In genomic region chr1:100538935-100539835, GRCh38 we compare ENCODE assay signal across 9 cellular contexts. TPM values are rescaled to one million over a fixed set of nuclear protein-coding genes. Genes with fewer than 3 reads are reported as not detected.
DNase-seq lines count a peak whose midpoint lies in the region; ATAC-seq and TF ChIP-seq lines count a peak whose summit lies in the region.
"Had no signal": no experiment of that assay in that cellular context is flagged by ENCODE, and none has a peak within 500 bp of the region (broad histone marks: within the 10 kb centered on the region; RNA-seq: fewer than 3 reads in every experiment).

No MANE protein-coding gene starts in this region.

- intact Hi-C loops in dendritic cell treated with granulocyte-macrophage colony-stimulating factor and Interleukin-4, amounts not matched to agents 40 ng/mL and 50 ng/mL, for 4 days (cut with micrococcal nuclease), result no loop called here

- TF ChIP-seq CTCF in AG04450 (IDR thresholded peaks at IDR 0.05; ENCODE audit: low read depth, low read length), result peak; percentile 38
- TF ChIP-seq CTCF in lung (IDR thresholded peaks at IDR 0.05; ENCODE audit: control extremely low read depth, extremely low read depth), result no peak

- no peaks in the 10 kb centered on the region for H3K9me3 Mint-ChIP-seq in dendritic cell treated with granulocyte-macrophage colony-stimulating factor and Interleukin-4, amounts not matched to agents 40 ng/mL and 50 ng/mL, for 4 days
- H3K9me3 Mint-ChIP-seq in stimulated activated naive CD8-positive, alpha-beta T cell treated with anti-CD3 and anti-CD28 coated beads, Interleukin-15, amount 100 ng/mL, for 72 hours, result no peaks in the 10 kb centered on the region

- peaks cover 33% of the 10 kb centered on the region for H3K27me3 ChIP-seq in AG04450 (ENCODE audit: control insufficient read depth, insufficient read depth, low read length)
- no peaks in the 10 kb centered on the region for H3K27me3 ChIP-seq in lung (ENCODE audit: control insufficient read depth, insufficient read depth)

- POLR2A ChIA-PET in AG04450 (lab: Yijun Ruan, JAX), result no interaction called here

- H3K4me3 Mint-ChIP-seq in T-helper 17 cell, result peak overlapping the region; percentile 82
- peak overlapping the region; percentile 73 for H3K4me3 Mint-ChIP-seq in dendritic cell treated with granulocyte-macrophage colony-stimulating factor and Interleukin-4, amounts not matched to agents 40 ng/mL and 50 ng/mL, for 4 days
- peak overlapping the region; percentile 70 to 76 for H3K4me3 Mint-ChIP-seq in stimulated activated naive CD8-positive, alpha-beta T cell treated with anti-CD3 and anti-CD28 coated beads, Interleukin-15, amount 100 ng/mL, for 72 hours

- no peaks in the 10 kb centered on the region; the same call in 1 of the 2 replicates for H3K9me3 ChIP-seq in AG04450 (ENCODE audit: control insufficient read depth, insufficient read depth, low read length)
- H3K9me3 ChIP-seq in T-helper 17 cell (ENCODE audit: control insufficient read depth, low read length, poor library complexity, severe bottlenecking), result no peaks in the 10 kb centered on the region
- peaks cover 0 to 6% of the 10 kb centered on the region in 2 donors for H3K9me3 ChIP-seq in lung (ENCODE audit: control insufficient read depth in 2 of 2, insufficient read depth in 1 of 2, low read length in 1 of 2)

- H3K4me3 ChIP-seq in AG04450 (ENCODE audit: low read depth, low read length) (peak overlapping the region; percentile 54), lung (peak overlapping the region; percentile 38)

- peaks cover 16% of the 10 kb centered on the region for H3K4me1 Mint-ChIP-seq in T-helper 17 cell
- H3K4me1 Mint-ChIP-seq in dendritic cell treated with granulocyte-macrophage colony-stimulating factor and Interleukin-4, amounts not matched to agents 40 ng/mL and 50 ng/mL, for 4 days (ENCODE audit: low read depth), result peaks cover 36% of the 10 kb centered on the region
- H3K4me1 Mint-ChIP-seq in stimulated activated naive CD8-positive, alpha-beta T cell treated with anti-CD3 and anti-CD28 coated beads, Interleukin-15, amount 100 ng/mL, for 72 hours, result peaks cover 19% of the 10 kb centered on the region

- H3K27ac ChIP-seq in AG04450 (ENCODE audit: low read depth, low read length), result no peak overlapping the region
- H3K27ac ChIP-seq in lung (ENCODE audit: low read depth in 1 of 2, low read length in 1 of 2), result no peak overlapping the region
- H3K27ac ChIP-seq: epithelial cell of prostate had no signal

- ATAC-seq in GM19324 (IDR thresholded peaks at IDR 0.05; ENCODE audit: low FRiP score, unreplicated experiment) (peak; percentile 26), T-helper 17 cell (peak; percentile 66), lung (ENCODE audit: insufficient read depth, low FRiP score) (peak; percentile 43)
- ATAC-seq in stimulated activated naive CD8-positive, alpha-beta T cell treated with anti-CD3 and anti-CD28 coated beads, Interleukin-15, amount 100 ng/mL, for 72 hours, result peak; percentile 73

- no peak overlapping the region for H3K27ac Mint-ChIP-seq in T-helper 17 cell
- no peak overlapping the region for H3K27ac Mint-ChIP-seq in dendritic cell treated with granulocyte-macrophage colony-stimulating factor and Interleukin-4, amounts not matched to agents 40 ng/mL and 50 ng/mL, for 4 days
- no peak overlapping the region for H3K27ac Mint-ChIP-seq in stimulated activated naive CD8-positive, alpha-beta T cell treated with anti-CD3 and anti-CD28 coated beads, Interleukin-15, amount 100 ng/mL, for 72 hours

- DNase-seq in AG04450 (ENCODE audit: low read depth, low spot score), result no peak
- peak in 2 of 3 donors; percentile 6 to 13 for DNase-seq in T-helper 17 cell
- DNase-seq in lung (ENCODE audit: low spot score), result no peak
- peak; percentile 43 to 49 for DNase-seq in stimulated activated naive CD8-positive, alpha-beta T cell treated with anti-CD3 and anti-CD28 coated beads, Interleukin-15, amount 100 ng/mL, for 72 hours
- no peak for DNase-seq in HPDE6-E6E7 (ENCODE audit: extremely low spot score)
- DNase-seq in LoVo (ENCODE audit: low spot score), result no peak

- CTCF ChIA-PET in AG04450 (lab: Charles Lee), result interaction anchor here (0.9 to 1.4 kb wide), 3 partner anchors 18 to 330 kb away, joined by 3 to 5 read pairs (median 3); no protein-coding TSS in a partner anchor

- H3K27me3 Mint-ChIP-seq in T-helper 17 cell, result peaks cover 63% of the 10 kb centered on the region
- peaks cover 35% of the 10 kb centered on the region for H3K27me3 Mint-ChIP-seq in dendritic cell treated with granulocyte-macrophage colony-stimulating factor and Interleukin-4, amounts not matched to agents 40 ng/mL and 50 ng/mL, for 4 days
- H3K27me3 Mint-ChIP-seq in stimulated activated naive CD8-positive, alpha-beta T cell treated with anti-CD3 and anti-CD28 coated beads, Interleukin-15, amount 100 ng/mL, for 72 hours, result peaks cover 74% of the 10 kb centered on the region

- WGBS in lung, 2 donors, result 1% methylated on average over 65 to 101 of the region's 101 CpGs

- peaks cover 5% of the 10 kb centered on the region for H3K36me3 Mint-ChIP-seq in T-helper 17 cell (ENCODE audit: low read depth)
- H3K36me3 Mint-ChIP-seq in dendritic cell treated with granulocyte-macrophage colony-stimulating factor and Interleukin-4, amounts not matched to agents 40 ng/mL and 50 ng/mL, for 4 days (ENCODE audit: low read depth), result no peaks in the 10 kb centered on the region

- no peaks in the 10 kb centered on the region for H3K36me3 ChIP-seq in lung (ENCODE audit: control insufficient read depth in 2 of 2, insufficient read depth in 2 of 2, low read length in 2 of 2)

- H3K4me1 ChIP-seq in lung (ENCODE audit: control insufficient read depth in 2 of 2, insufficient read depth in 2 of 2, low read length in 2 of 2), result peaks cover 0 to 12% of the 10 kb centered on the region in 2 donors

RNA-seq across cellular contexts. Expression of gene GPR88, which starts 1.2 kb away (rescaled TPM):
- polyA plus RNA-seq in AG04450 (2011; rRNA removed) (not detected in 2 replicates), lung (under 1 TPM in 1 of 2 donors, not detected in 1; 0.10 TPM)
- not detected in 2 replicates for polyA minus RNA-seq in AG04450 (2011; rRNA and poly(A)+ RNA removed)
- total RNA-seq in T-helper 17 cell (under 1 TPM in 1 of 2 donors, not detected in 1; 0.21 TPM), lung (under 1 TPM; 0.06 to 0.91 TPM)

Comparison
In these comparisons a context has a peak if more than half of its experiments do, and no peak if none do; other contexts are left out.
1. DNase-seq: peak in T-helper 17 cell (2 of 3) and stimulated activated naive CD8-positive, alpha-beta T cell treated with anti-CD3 and anti-CD28 coated beads, Interleukin-15, amount 100 ng/mL, for 72 hours (2 of 2); none in AG04450 (single experiment), lung (single experiment), HPDE6-E6E7 (single experiment) and LoVo (single experiment).
2. Peak in every context shown above with its lines, with median percentiles within 50 percentile points of each other: ATAC-seq and H3K4me3 Mint-ChIP-seq.